In genomic region chr10:81288544-81288943, GRCh38 we compare ENCODE assay signal across 6 cellular contexts.
"Had no signal": no experiment of that assay in that cellular context is flagged by ENCODE, and none has a peak within 500 bp of the region (broad histone marks: within the 10 kb centered on the region; RNA-seq: fewer than 3 reads in every experiment).

No MANE protein-coding gene starts in this region.

- ATAC-seq: GM23338, K562 had no signal

- H3K4me2 ChIP-seq: GM23338 had no signal

- H3K4me3 ChIP-seq: GM23338, K562 had no signal

- DNase-seq: H9, HCEC 1CT, IMR-90, KG1 had no signal

- H2AFZ ChIP-seq: GM23338 had no signal
